In the genomic region with DNA sequence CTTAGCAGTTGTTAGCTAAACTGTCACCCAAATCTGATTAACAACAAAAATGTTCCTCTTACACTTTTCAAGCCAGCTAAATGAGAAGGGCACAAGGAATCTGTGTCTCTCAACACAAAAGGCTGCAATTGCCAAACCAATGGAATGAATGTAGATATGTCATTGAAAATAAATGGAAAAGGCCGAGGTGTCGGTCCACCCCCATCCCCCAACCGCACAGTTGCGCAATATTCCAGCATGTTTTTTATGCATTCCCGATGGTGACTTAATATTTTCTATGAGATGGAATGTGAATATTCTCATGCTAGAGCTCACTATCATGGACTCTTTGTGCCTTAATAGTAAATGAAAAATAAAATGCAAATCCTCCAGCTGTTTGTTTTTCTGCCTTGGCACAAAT, we compare ENCODE assay signal across 26 cellular contexts.
"Had no signal": no experiment of that assay in that cellular context is flagged by ENCODE, and none has a peak within 500 bp of the region (broad histone marks: within the 10 kb centered on the region; RNA-seq: fewer than 3 reads in every experiment).

No MANE protein-coding gene starts in this region.

- H3K27ac ChIP-seq: body of pancreas, gastroesophageal sphincter, spleen, testis, upper lobe of left lung had no signal

- FAIRE-seq: colon, endothelial cell of umbilical vein, islet of Langerhans had no signal

- H3K27me3 ChIP-seq: body of pancreas, gastroesophageal sphincter, spleen, testis, upper lobe of left lung had no signal

- H3K4me3 ChIP-seq: body of pancreas, gastroesophageal sphincter, spleen, testis, upper lobe of left lung had no signal

- DNase-seq: activated B cell treated with CpG ODN at 0.5 μM for 24 hours; activated CD4-positive, alpha-beta memory T cell treated with anti-CD3 and anti-CD28 coated beads, Interleukin-2, amount 10 ng/mL, durations not matched to agents 7 days and 5 days; activated CD4-positive, alpha-beta T cell treated with anti-CD3 and anti-CD28 coated beads for 4 hours; activated effector memory CD4-positive, alpha-beta T cell treated with anti-CD3 and anti-CD28 coated beads, Interleukin-2, amount 50 U/mL, for 16 hours; activated naive CD4-positive, alpha-beta T cell treated with anti-CD3 and anti-CD28 coated beads, Interleukin-2, amount 10 ng/mL, durations not matched to agents 7 days and 5 days; activated T-cell treated with anti-CD3 and anti-CD28 coated beads, Interleukin-2, amount 50 U/mL, for 72 hours; body of pancreas; caudate nucleus; effector memory CD4-positive, alpha-beta T cell; head of caudate nucleus; hypothalamus; left ventricle myocardium superior; midbrain; natural killer cell; retina; spleen; stimulated activated CD4-positive, alpha-beta T cell treated with anti-CD3 and anti-CD28 coated beads, Interleukin-4, amount 100 ng/mL, for 1 hour; stimulated activated naive CD4-positive, alpha-beta T cell; T-helper 17 cell; testis; upper lobe of left lung had no signal

- H3K4me1 ChIP-seq: body of pancreas, gastroesophageal sphincter, spleen, testis, upper lobe of left lung had no signal

- H3K9me3 ChIP-seq: body of pancreas, gastroesophageal sphincter, spleen, testis, upper lobe of left lung had no signal

- ATAC-seq: activated T-cell treated with anti-CD3 and anti-CD28 coated beads, Interleukin-2, amount 50 U/mL, for 72 hours; body of pancreas; esophagus mucosa; gastroesophageal sphincter; left ventricle myocardium superior; natural killer cell; T-helper 17 cell had no signal
